In the genomic region with DNA sequence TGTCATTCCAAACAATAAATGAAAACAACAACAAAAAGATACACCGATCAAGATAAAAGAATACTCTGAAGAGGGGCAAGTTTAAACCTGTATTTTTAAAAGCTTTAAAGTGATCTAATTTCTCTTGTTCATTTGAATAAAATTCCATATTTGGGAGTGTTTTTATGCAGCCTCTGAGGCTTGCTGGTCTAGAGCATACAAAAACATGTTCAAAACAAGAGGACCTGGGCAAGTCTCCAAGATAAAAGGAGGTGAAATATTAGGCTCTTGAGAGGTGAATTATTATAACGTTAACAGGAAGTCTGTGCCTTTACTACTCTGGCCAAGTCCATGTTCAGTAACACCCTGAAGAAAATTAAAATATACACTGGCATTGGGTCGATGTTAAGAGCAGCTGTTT, we compare ENCODE assay signal across 15 cellular contexts. TPM values are rescaled to one million over a fixed set of nuclear protein-coding genes. Genes with fewer than 3 reads are reported as not detected.
DNase-seq lines count a peak whose midpoint lies in the region; ATAC-seq and TF ChIP-seq lines count a peak whose summit lies in the region.
"Had no signal": no experiment of that assay in that cellular context is flagged by ENCODE, and none has a peak within 500 bp of the region (broad histone marks: within the 10 kb centered on the region; RNA-seq: fewer than 3 reads in every experiment).

No MANE protein-coding gene starts in this region.

- peaks cover 22% of the 10 kb centered on the region for H3K36me3 Mint-ChIP-seq in type B pancreatic cell

- intact Hi-C loops in left ventricle myocardium superior (cut with micrococcal nuclease) (no loop called here), mammary epithelial cell (cut with micrococcal nuclease) (no loop called here), aorta (cut with DNase I) (loop anchor here in 1 of 2 donors (5.0 kb wide), 1 partner anchor 40 kb away; no protein-coding TSS in a partner anchor)

- no peak overlapping the region for H3K27ac Mint-ChIP-seq in type B pancreatic cell

- H3K4me1 ChIP-seq in right atrium auricular region, result peaks cover 0 to 13% of the 10 kb centered on the region in 2 donors
- peaks cover 6% of the 10 kb centered on the region for H3K4me1 ChIP-seq in mammary epithelial cell (ENCODE audit: insufficient read depth, low read length)
- H3K4me1 ChIP-seq in aorta (ENCODE audit: control insufficient read depth in 1 of 2, insufficient read depth in 2 of 2, low read length in 2 of 2), result peaks cover 0 to 4% of the 10 kb centered on the region in 2 donors

- DNase-seq in left ventricle myocardium superior (no peak), right atrium auricular region (ENCODE audit: low spot score) (no peak), mammary epithelial cell (peak; percentile 55), myocyte (ENCODE audit: low read depth) (peak; percentile 46), aorta (no peak), type B pancreatic cell (ENCODE audit: extremely low spot score, unreplicated experiment) (no peak), NOMO-1 treated with DMSO at 0.1 percent for 48 hours (lab: John Stamatoyannopoulos, UW; ENCODE audit: unreplicated experiment) (no peak), HEK293T (ENCODE audit: extremely low spot score) (no peak)
- DNase-seq: EL; kidney; NCI-H1417 treated with DMSO at 0.1 percent for 48 hours; stimulated activated CD4-positive, alpha-beta T cell treated with anti-CD3 and anti-CD28 coated beads, Interleukin-4, amount 100 ng/mL, for 4 hours; T-helper 9 cell had no signal

- WGBS in mammary epithelial cell (ENCODE audit: low coverage, missing lambda C conversion rate), result 15% methylated on average over 3 of the region's 3 CpGs
- WGBS in aorta, 2 donors, result 18 to 21% methylated on average over 3 of the region's 3 CpGs

- H3K4me1 Mint-ChIP-seq in type B pancreatic cell (ENCODE audit: unreplicated experiment), result peaks cover 23% of the 10 kb centered on the region

- no peak overlapping the region for H3K9ac ChIP-seq in mammary epithelial cell (ENCODE audit: insufficient read depth, low read length)

- in situ Hi-C loops in mammary epithelial cell (cut with MboI; ENCODE audit: low sequenced_read_pairs in 2 of 2), result no loop called here

- no peak overlapping the region for H2AFZ ChIP-seq in mammary epithelial cell (ENCODE audit: low read depth, low read length)

- no peaks in the 10 kb centered on the region for H3K9me3 ChIP-seq in right atrium auricular region
- H3K9me3 ChIP-seq in mammary epithelial cell (replicated peaks; ENCODE audit: insufficient read depth, low read length), result no peaks in the 10 kb centered on the region
- H3K9me3 ChIP-seq in aorta (ENCODE audit: control insufficient read depth, low read length), result no peaks in the 10 kb centered on the region

- BruUV-seq in mammary epithelial cell (replicated peaks; lab: Mats Ljungman, UMichigan), result no TSS peak

- no peak overlapping the region for H3K4me3 Mint-ChIP-seq in type B pancreatic cell

- H4K20me1 ChIP-seq in mammary epithelial cell (ENCODE audit: insufficient read depth, low read length), result peaks cover 4% of the 10 kb centered on the region

- dilution Hi-C loops in mammary epithelial cell (cut with HindIII; ENCODE audit: low sequenced_read_pairs), result no loop called here

- H3K27me3 ChIP-seq in right atrium auricular region, result no peaks in the 10 kb centered on the region
- H3K27me3 ChIP-seq in mammary epithelial cell (ENCODE audit: insufficient read depth, low read length), result no peaks in the 10 kb centered on the region
- H3K27me3 ChIP-seq in aorta (ENCODE audit: control insufficient read depth in 1 of 2, insufficient read depth in 2 of 2, low read length in 1 of 2), result no peaks in the 10 kb centered on the region

- no peak overlapping the region for H3K4me3 ChIP-seq in right atrium auricular region
- no peak overlapping the region for H3K4me3 ChIP-seq in mammary epithelial cell (replicated peaks in 1 of 3; ENCODE audit: insufficient read depth in 1 of 3, low read depth in 2 of 3, low read length in 3 of 3)
- no peak overlapping the region for H3K4me3 ChIP-seq in aorta (ENCODE audit: low read length in 2 of 2)

- no peaks in the 10 kb centered on the region for H3K9me3 Mint-ChIP-seq in type B pancreatic cell

- H3K36me3 ChIP-seq in right atrium auricular region (peaks cover 40% of the 10 kb centered on the region), mammary epithelial cell (ENCODE audit: insufficient read depth, low read length) (peaks cover 33% of the 10 kb centered on the region), aorta (ENCODE audit: control insufficient read depth in 1 of 2, insufficient read depth in 2 of 2, low read length in 1 of 2) (peaks cover 0 to 3% of the 10 kb centered on the region in 2 donors)

- ATAC-seq in left ventricle myocardium superior, result peak; percentile 58
- peak; percentile 64 for ATAC-seq in aorta (ENCODE audit: low FRiP score)

- peak overlapping the region in 1 of 2 donors; percentile 36 for H3K27ac ChIP-seq in right atrium auricular region
- H3K27ac ChIP-seq in mammary epithelial cell (ENCODE audit: insufficient read depth, low read depth, low read length), result no peak overlapping the region
- peak overlapping the region in 1 of 2 donors; percentile 33 for H3K27ac ChIP-seq in aorta (ENCODE audit: low read depth in 1 of 2, low read length in 2 of 2)

- no peak overlapping the region for H3K4me2 ChIP-seq in mammary epithelial cell (ENCODE audit: insufficient read depth, low read depth, low read length)

- no peaks in the 10 kb centered on the region for H3K27me3 Mint-ChIP-seq in type B pancreatic cell

- POLR2A ChIA-PET in HEK293T (lab: Yijun Ruan, JAX), result interaction anchor here (0.6 kb wide), 1 partner anchor 20 kb away, joined by 4 read pairs; no protein-coding TSS in a partner anchor

- peaks cover 46% of the 10 kb centered on the region for H3K79me2 ChIP-seq in mammary epithelial cell (ENCODE audit: insufficient read depth, low read length)

- CTCF ChIA-PET in mammary epithelial cell (lab: Charles Lee; ENCODE audit: low non-redundant PET), result no interaction called here
- CTCF ChIA-PET in HEK293T (lab: Yijun Ruan, JAX), result no interaction called here

- TF ChIP-seq CTCF in right atrium auricular region (IDR thresholded peaks at IDR 0.05), result no peak
- TF ChIP-seq CTCF in mammary epithelial cell (conservative IDR thresholded peaks at IDR 0.05 in 1 of 2, IDR thresholded peaks at IDR 0.05 in 1 of 2; ENCODE audit: extremely low read depth in 1 of 2, insufficient read depth in 1 of 2, low read depth in 1 of 2, low read length in 2 of 2), result no peak
- no peak for TF ChIP-seq CTCF in type B pancreatic cell (conservative IDR thresholded peaks at IDR 0.05)

TF ChIP-seq in HEK293T, 16 proteins besides CTCF, POLR2A, EP300 and RAD21:
- no peak for TF ChIP-seq L3MBTL2 (conservative IDR thresholded peaks at IDR 0.05)

RNA-seq across cellular contexts. Expression of a gene that starts 20.1 kb away (rescaled TPM):
- total RNA-seq in left ventricle myocardium superior, result 11.9 TPM
- 10 to 100 TPM in 1 of 2 donors, 1 to 10 TPM in 1; 8.6 to 12.2 TPM for total RNA-seq in right atrium auricular region
- 10 to 100 TPM; 32.2 to 36.4 TPM for total RNA-seq in mammary epithelial cell
- 12.5 TPM for polyA plus RNA-seq in mammary epithelial cell
- 44.7 TPM for polyA minus RNA-seq in mammary epithelial cell
- 42.1 and 42.8 TPM in 2 replicates for total RNA-seq in myocyte
- polyA plus RNA-seq in myocyte (2012), result 13.4 TPM
- total RNA-seq in aorta, result 10 to 100 TPM; 21.2 to 34.2 TPM
- polyA plus RNA-seq in aorta, result 1 to 10 TPM; 2.0 to 4.7 TPM
- 18.5 and 19.9 TPM in 2 replicates for total RNA-seq in type B pancreatic cell (ENCODE audit: low replicate concordance)

RNA-seq across cellular contexts. Expression of a gene that starts 39.8 kb away (rescaled TPM):
- total RNA-seq in left ventricle myocardium superior (13.6 TPM), right atrium auricular region (10 to 100 TPM; 25.5 to 45.9 TPM), mammary epithelial cell (10 to 100 TPM; 11.7 to 28.4 TPM), myocyte (1.0 and 1.9 TPM in 2 replicates), aorta (10 to 100 TPM; 48.6 to 72.6 TPM), type B pancreatic cell (ENCODE audit: low replicate concordance) (0.63 and 1.2 TPM in 2 replicates)
- polyA plus RNA-seq in mammary epithelial cell (22.2 TPM), aorta (100 to 1,000 TPM in 1 of 2 donors, 10 to 100 TPM in 1; 40.9 to 105 TPM)
- 5.7 TPM for polyA minus RNA-seq in mammary epithelial cell
- polyA plus RNA-seq in myocyte (2012), result 0.44 TPM
- total RNA-seq: astrocyte, OCI-LY7 had no signal

Comparison
In these comparisons a context has a peak if more than half of its experiments do, and no peak if none do; other contexts are left out.
1. DNase-seq: peak in mammary epithelial cell (single experiment) and myocyte (single experiment); none in left ventricle myocardium superior (single experiment), right atrium auricular region (single experiment), aorta (0 of 2), type B pancreatic cell (single experiment), NOMO-1 treated with DMSO at 0.1 percent for 48 hours (single experiment) and HEK293T (single experiment).